In the genomic region with DNA sequence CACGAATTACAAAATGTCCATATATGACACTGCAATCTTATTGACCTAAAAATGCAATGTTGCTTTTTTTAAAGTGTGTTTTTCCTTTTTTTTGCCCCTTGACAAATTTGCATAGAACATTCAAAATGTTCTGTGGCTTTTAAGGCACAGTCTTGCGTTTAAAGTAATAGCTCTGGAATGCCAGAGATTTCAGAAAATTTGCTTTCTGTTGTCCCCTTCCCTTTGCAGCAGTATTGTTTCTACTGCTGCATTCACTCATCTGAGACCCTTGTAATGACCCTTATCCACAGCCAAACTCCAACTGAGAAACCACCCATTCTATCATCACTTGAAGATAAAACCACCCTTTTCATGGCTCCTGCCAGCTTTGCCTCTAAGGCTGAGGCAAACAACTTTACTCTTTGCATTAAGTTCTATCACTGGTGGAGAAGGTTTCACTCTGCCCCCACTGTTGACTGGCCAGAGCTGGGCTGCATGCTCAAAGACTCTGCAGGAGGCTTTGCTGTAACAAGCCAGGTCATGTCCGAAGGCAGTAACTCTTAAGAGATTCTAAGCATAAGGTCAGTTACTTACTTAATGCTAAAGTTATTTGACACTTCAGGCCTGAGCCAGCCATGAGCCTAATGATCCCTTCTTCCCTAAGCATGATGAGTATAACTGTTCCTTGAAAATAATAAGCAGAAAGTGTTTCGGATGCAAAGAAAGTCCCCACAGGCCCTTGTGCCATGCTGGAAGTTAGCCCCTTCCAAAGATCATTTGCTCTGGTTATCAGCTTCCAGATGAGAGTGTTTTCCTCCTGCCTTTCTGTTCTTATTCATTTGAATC, we compare ENCODE assay signal across 10 cellular contexts.
DNase-seq lines count a peak whose midpoint lies in the region; ATAC-seq, FAIRE-seq and TF ChIP-seq lines count a peak whose summit lies in the region.
"Had no signal": no experiment of that assay in that cellular context is flagged by ENCODE, and none has a peak within 500 bp of the region (broad histone marks: within the 10 kb centered on the region; RNA-seq: fewer than 3 reads in every experiment).

No MANE protein-coding gene starts in this region.

- TF ChIP-seq POLR2A in endothelial cell of umbilical vein (IDR thresholded peaks at IDR 0.05; ENCODE audit: low read depth, low read length): no peak

- H3K4me2 ChIP-seq in endothelial cell of umbilical vein (ENCODE audit: insufficient read depth, low read length) (peak overlapping the region; percentile 1), Karpas-422 (ENCODE audit: low read depth, low read length, poor library complexity, severe bottlenecking) (no peak overlapping the region)

- POLR2A ChIA-PET in endothelial cell of umbilical vein (lab: Charles Lee): no interaction called here

- no peak overlapping the region for H3K4me3 ChIP-seq in endothelial cell of umbilical vein (replicated peaks in 1 of 3; ENCODE audit: insufficient read depth in 1 of 3, low read depth in 1 of 3, low read length in 3 of 3)
- H3K4me3 ChIP-seq in lower lobe of right lung: no peak overlapping the region
- H3K4me3 ChIP-seq in tibial artery: peak overlapping the region; percentile 30 to 36
- H3K4me3 ChIP-seq in Karpas-422 (ENCODE audit: low read length): no peak overlapping the region

- H3K4me1 ChIP-seq in endothelial cell of umbilical vein (ENCODE audit: control insufficient read depth, extremely low read depth, insufficient read depth, low read length) (peaks cover 17% of the 10 kb centered on the region), lower lobe of right lung (peaks cover 53% of the 10 kb centered on the region), tibial artery (peaks cover 0 to 57% (median 22%) of the 10 kb centered on the region in 4 donors), Karpas-422 (ENCODE audit: low read length) (no peaks in the 10 kb centered on the region)

- H3K9me1 ChIP-seq in endothelial cell of umbilical vein (replicated peaks; ENCODE audit: control insufficient read depth, extremely low read depth, insufficient read depth, low read length): no peaks in the 10 kb centered on the region

- peaks cover 0 to 5% of the 10 kb centered on the region in 2 experiments for H3K36me3 ChIP-seq in endothelial cell of umbilical vein (ENCODE audit: control insufficient read depth in 2 of 2, extremely low read depth in 1 of 2, insufficient read depth in 2 of 2, low read length in 2 of 2)
- H3K36me3 ChIP-seq in lower lobe of right lung: no peaks in the 10 kb centered on the region
- H3K36me3 ChIP-seq in tibial artery: peaks cover 0 to 5% (median 0%) of the 10 kb centered on the region in 3 donors
- no peaks in the 10 kb centered on the region for H3K36me3 ChIP-seq in Karpas-422 (ENCODE audit: insufficient read depth, low read length)

- H4K20me1 ChIP-seq in endothelial cell of umbilical vein (replicated peaks; ENCODE audit: control insufficient read depth, extremely low read depth, insufficient read depth, low read length) (no peaks in the 10 kb centered on the region), Karpas-422 (ENCODE audit: insufficient read depth, low read depth, low read length) (no peaks in the 10 kb centered on the region)

- H3K9me3 ChIP-seq in endothelial cell of umbilical vein (replicated peaks; ENCODE audit: control insufficient read depth, insufficient read depth, low read length) (no peaks in the 10 kb centered on the region), lower lobe of right lung (no peaks in the 10 kb centered on the region), tibial artery (no peaks in the 10 kb centered on the region), Karpas-422 (ENCODE audit: low read length) (no peaks in the 10 kb centered on the region)

- H3K9me2 ChIP-seq in Karpas-422 (replicated peaks; ENCODE audit: insufficient read depth, low read length): no peaks in the 10 kb centered on the region

- DNase-seq in NCI-H226 (peak; percentile 45), endothelial cell of umbilical vein (ENCODE audit: low read depth, low spot score) (peak; percentile 63), lower lobe of right lung (no peak), tibial artery (peak; percentile 22 to 65), germinal center (ENCODE audit: low spot score) (no peak), Karpas-422 (no peak), G401 (ENCODE audit: low spot score) (no peak)
- DNase-seq: activated CD4-positive, CD25-positive, alpha-beta regulatory T cell treated with anti-CD3 and anti-CD28 coated beads, Interleukin-2, amount 50 U/mL, for 72 hours had no signal

- no peak overlapping the region for H3K27ac ChIP-seq in endothelial cell of umbilical vein (ENCODE audit: insufficient read depth, low read depth, low read length)
- H3K27ac ChIP-seq in lower lobe of right lung: peak overlapping the region; percentile 69
- peak overlapping the region; percentile 71 to 80 for H3K27ac ChIP-seq in tibial artery
- H3K27ac ChIP-seq in Karpas-422 (ENCODE audit: low read length): no peak overlapping the region

- peaks cover 2% of the 10 kb centered on the region for H3K79me2 ChIP-seq in endothelial cell of umbilical vein (ENCODE audit: control insufficient read depth, insufficient read depth, low read length)
- H3K79me2 ChIP-seq in Karpas-422 (ENCODE audit: low read length): no peaks in the 10 kb centered on the region

- TF ChIP-seq CTCF in endothelial cell of umbilical vein (IDR thresholded peaks at IDR 0.05; ENCODE audit: extremely low read depth in 1 of 2, insufficient read depth in 1 of 2, low read depth in 1 of 2, low read length in 2 of 2) (no peak), lower lobe of right lung (IDR thresholded peaks at IDR 0.05) (no peak), tibial artery (IDR thresholded peaks at IDR 0.05) (no peak)

- intact Hi-C loops in endothelial cell of umbilical vein (cut with micrococcal nuclease) (loop anchor here (2.0 to 5.0 kb wide), 3 partner anchors 90 to 287 kb away; no protein-coding TSS in a partner anchor), lower lobe of right lung (cut with DNase I) (no loop called here), tibial artery (cut with DNase I; ENCODE audit: low total_unique reads) (no loop called here)

- H2AFZ ChIP-seq in endothelial cell of umbilical vein (ENCODE audit: low read depth, low read length) (no peak overlapping the region), Karpas-422 (ENCODE audit: low read length) (no peak overlapping the region)

- dilution Hi-C loops in endothelial cell of umbilical vein (cut with MboI; ENCODE audit: extremely low pct_ligation_motif_present, low sequenced_read_pairs): no loop called here

- TSS peak; percentile 55 for BruUV-seq in endothelial cell of umbilical vein (replicated peaks; lab: Mats Ljungman, UMichigan)

- in situ Hi-C loops in G401 (cut with HindIII; ENCODE audit: low sequenced_read_pairs): no loop called here

- no peak for FAIRE-seq in endothelial cell of umbilical vein (lab: Jason Lieb, UNC)
- FAIRE-seq: GM19239 had no signal

- H3K9ac ChIP-seq in endothelial cell of umbilical vein (replicated peaks; ENCODE audit: extremely low read depth, insufficient read depth, low read length) (peak overlapping the region; percentile 10), Karpas-422 (ENCODE audit: low read length) (no peak overlapping the region)

- CTCF ChIA-PET in endothelial cell of umbilical vein (lab: Charles Lee): interaction anchor here (0.7 to 1.8 kb wide), 5 partner anchors 10 to 280 kb away, joined by 3 to 5 read pairs (median 5); no protein-coding TSS in a partner anchor

- ATAC-seq in lower lobe of right lung (peak; percentile 51 to 81), HG02763 (IDR thresholded peaks at IDR 0.05; ENCODE audit: unreplicated experiment) (no peak)

- H3K27me3 ChIP-seq in endothelial cell of umbilical vein (ENCODE audit: control insufficient read depth in 2 of 2, insufficient read depth in 2 of 2, low read length in 2 of 2) (no peaks in the 10 kb centered on the region), lower lobe of right lung (ENCODE audit: low read depth) (no peaks in the 10 kb centered on the region), tibial artery (no peaks in the 10 kb centered on the region), Karpas-422 (ENCODE audit: low read length) (no peaks in the 10 kb centered on the region)

TF ChIP-seq in endothelial cell of umbilical vein, 7 proteins besides CTCF, POLR2A, EP300 and RAD21:
- TF ChIP-seq, protein P1, sequence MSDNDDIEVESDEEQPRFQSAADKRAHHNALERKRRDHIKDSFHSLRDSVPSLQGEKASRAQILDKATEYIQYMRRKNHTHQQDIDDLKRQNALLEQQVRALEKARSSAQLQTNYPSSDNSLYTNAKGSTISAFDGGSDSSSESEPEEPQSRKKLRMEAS (IDR thresholded peaks at IDR 0.05; ENCODE audit: insufficient read depth, insufficient read length): no peak
- no peak for TF ChIP-seq EZH2 (IDR thresholded peaks at IDR 0.05; ENCODE audit: borderline replicate concordance, low read depth, low read length, severe bottlenecking)
- TF ChIP-seq MYC (IDR thresholded peaks at IDR 0.05; ENCODE audit: low read depth, low read length): no peak
- TF ChIP-seq POLR2AphosphoS5 (IDR thresholded peaks at IDR 0.05; ENCODE audit: insufficient read depth, low read depth, low read length): no peak
- TF ChIP-seq JUN (IDR thresholded peaks at IDR 0.05; ENCODE audit: borderline replicate concordance, insufficient read depth, insufficient read length, low read depth): no peak
- no peak for TF ChIP-seq FOS (IDR thresholded peaks at IDR 0.05; ENCODE audit: borderline replicate concordance, insufficient read depth, low read length)
- TF ChIP-seq GATA2 (IDR thresholded peaks at IDR 0.05; ENCODE audit: insufficient read depth, insufficient read length, low read depth, low read length): no peak
TF ChIP-seq in endothelial cell of umbilical vein: peak in this region for 0.

Comparison
In these comparisons a context has a peak if more than half of its experiments do, and no peak if none do; other contexts are left out.
1. DNase-seq: peak in NCI-H226 (single experiment), endothelial cell of umbilical vein (single experiment) and tibial artery (2 of 2); none in lower lobe of right lung (single experiment), germinal center (single experiment), Karpas-422 (single experiment) and G401 (single experiment).
2. H3K27ac ChIP-seq: peak in lower lobe of right lung (single experiment) and tibial artery (2 of 2); none in endothelial cell of umbilical vein (single experiment) and Karpas-422 (single experiment).
3. H3K4me3 ChIP-seq: peak in tibial artery (2 of 2); none in endothelial cell of umbilical vein (0 of 3), lower lobe of right lung (single experiment) and Karpas-422 (single experiment).